1 cellular context compared by ENCODE assay signal in the genomic region with DNA sequence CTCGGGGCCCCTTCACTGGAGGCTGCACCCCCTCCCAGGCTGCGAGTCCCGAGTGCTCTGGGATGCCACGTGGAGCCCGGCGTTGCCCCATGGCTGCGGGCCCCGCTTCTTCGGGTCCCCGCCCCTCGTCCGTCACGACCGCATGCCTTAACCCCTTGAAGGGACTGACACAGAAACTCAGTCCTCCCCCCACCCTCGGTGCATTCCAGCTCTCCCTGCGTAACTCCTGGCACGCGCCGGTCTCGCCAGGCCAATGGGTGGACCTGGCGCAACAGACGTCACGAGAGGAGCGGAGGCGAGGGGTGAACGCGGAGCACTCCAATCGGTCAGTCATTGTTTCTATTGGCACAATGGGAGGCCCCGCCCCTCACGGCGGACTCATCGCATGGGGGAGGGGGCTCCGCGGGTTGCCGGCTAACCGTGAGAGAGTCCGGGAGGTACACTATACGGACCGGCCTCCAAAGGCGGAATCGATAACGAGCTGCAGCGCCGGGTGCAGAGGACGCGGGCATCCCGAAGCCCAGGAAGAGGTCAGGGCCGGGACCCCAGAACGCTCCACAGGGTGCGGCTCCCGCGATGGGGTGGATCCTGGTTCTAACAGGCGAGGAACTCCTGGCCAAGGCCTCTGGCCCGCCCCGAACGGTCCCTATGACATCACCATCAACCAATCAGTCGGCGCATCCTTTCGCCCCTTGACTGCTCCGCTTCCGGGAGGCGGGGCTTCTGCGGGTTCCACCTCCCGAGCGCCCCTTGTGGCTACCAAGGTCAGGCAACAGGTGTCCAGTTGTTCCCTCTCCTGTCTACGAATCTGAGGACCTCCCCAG.
A peak's percentile ranks its signal among the peaks of the same experiment; 100 is the strongest.
TF ChIP-seq lines count a peak whose summit lies in the region.

No MANE protein-coding gene starts in this region.

TF ChIP-seq in HEK293, 187 proteins besides CTCF, POLR2A, EP300 and RAD21 (continued from another document and continues in another):
- TF ChIP-seq, protein P1, sequence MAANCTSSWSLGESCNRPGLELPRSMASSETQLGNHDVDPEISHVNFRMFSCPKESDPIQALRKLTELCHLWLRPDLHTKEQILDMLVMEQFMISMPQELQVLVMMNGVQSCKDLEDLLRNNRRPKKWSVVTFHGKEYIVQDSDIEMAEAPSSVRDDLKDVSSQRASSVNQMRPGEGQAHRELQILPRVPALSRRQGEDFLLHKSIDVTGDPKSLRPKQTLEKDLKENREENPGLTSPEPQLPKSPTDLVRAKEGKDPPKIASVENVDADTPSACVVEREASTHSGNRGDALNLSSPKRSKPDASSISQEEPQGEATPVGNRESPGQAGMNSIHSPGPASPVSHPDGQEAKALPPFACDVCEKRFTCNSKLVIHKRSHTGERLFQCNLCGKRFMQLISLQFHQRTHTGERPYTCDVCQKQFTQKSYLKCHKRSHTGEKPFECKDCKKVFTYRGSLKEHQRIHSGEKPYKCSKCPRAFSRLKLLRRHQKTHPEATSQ (tag by site-specific recombination; IDR thresholded peaks at IDR 0.05), result no peak
- TF ChIP-seq ZNF211 (tag by site-specific recombination; IDR thresholded peaks at IDR 0.05; ENCODE audit: low read depth) (no peak), YY2 (tag by site-specific recombination; IDR thresholded peaks at IDR 0.05) (no peak), MZF1 (tag by site-specific recombination; IDR thresholded peaks at IDR 0.05; ENCODE audit: borderline replicate concordance) (no peak), ZNF560 (tag by site-specific recombination; IDR thresholded peaks at IDR 0.05; ENCODE audit: borderline replicate concordance) (no peak), ZFHX2 (tag by site-specific recombination; conservative IDR thresholded peaks at IDR 0.05) (peak; percentile 53), ZNF664 (tag by site-specific recombination; IDR thresholded peaks at IDR 0.05) (no peak), ZNF544 (tag by site-specific recombination; IDR thresholded peaks at IDR 0.05) (no peak), SP7 (tag by site-specific recombination; IDR thresholded peaks at IDR 0.05) (0 out of 2 replicates have a peak, but pooled peaks have one; percentile 58), ZNF266 (tag by site-specific recombination; IDR thresholded peaks at IDR 0.05; ENCODE audit: low read depth) (no peak), ZNF658 (tag by site-specific recombination; IDR thresholded peaks at IDR 0.05) (no peak), SCRT1 (tag by site-specific recombination; IDR thresholded peaks at IDR 0.05; ENCODE audit: borderline replicate concordance) (peak; percentile 97), ZNF354C (tag by site-specific recombination; IDR thresholded peaks at IDR 0.05; ENCODE audit: borderline replicate concordance, low read depth) (no peak), ZNF830 (tag by site-specific recombination; IDR thresholded peaks at IDR 0.05; ENCODE audit: low read depth) (no peak), ZSCAN23 (tag by site-specific recombination; IDR thresholded peaks at IDR 0.05) (no peak), ZBTB21 (tag by site-specific recombination; IDR thresholded peaks at IDR 0.05) (peak; percentile 74; the same call in 1 of the 2 replicates), GLIS1 (tag by site-specific recombination; IDR thresholded peaks at IDR 0.05) (peak; percentile 93), HOXC10 (CRISPR knock-in tag; IDR thresholded peaks at IDR 0.05) (no peak), ZNF433 (tag by site-specific recombination; IDR thresholded peaks at IDR 0.05; ENCODE audit: low read depth) (no peak), ZNF146 (tag by site-specific recombination; IDR thresholded peaks at IDR 0.05) (no peak), MEIS1 (CRISPR knock-in tag; IDR thresholded peaks at IDR 0.05; ENCODE audit: borderline replicate concordance) (no peak), BCL11A (tag by site-specific recombination; IDR thresholded peaks at IDR 0.05; ENCODE audit: low read depth) (peak; percentile 97), ZNF707 (tag by site-specific recombination; IDR thresholded peaks at IDR 0.05) (no peak), GLI2 (tag by site-specific recombination; IDR thresholded peaks at IDR 0.05; ENCODE audit: borderline replicate concordance, low read depth) (no peak), ZNF274 (IDR thresholded peaks at IDR 0.05; ENCODE audit: low read length) (no peak), ZNF274 (tag by site-specific recombination; IDR thresholded peaks at IDR 0.05; ENCODE audit: borderline replicate concordance) (no peak), SCRT2 (tag by site-specific recombination; IDR thresholded peaks at IDR 0.05) (peak; percentile 100), ZFP3 (tag by site-specific recombination; IDR thresholded peaks at IDR 0.05; ENCODE audit: low read depth) (no peak), MYNN (tag by site-specific recombination; IDR thresholded peaks at IDR 0.05; ENCODE audit: borderline replicate concordance) (no peak), WT1 (tag by site-specific recombination; IDR thresholded peaks at IDR 0.05) (peak; percentile 73), ZNF521 (tag by site-specific recombination; IDR thresholded peaks at IDR 0.05) (no peak), KLF8 (tag by site-specific recombination; IDR thresholded peaks at IDR 0.05) (peak; percentile 57), ZNF549 (tag by site-specific recombination; IDR thresholded peaks at IDR 0.05) (no peak), ZNF2 (tag by site-specific recombination; IDR thresholded peaks at IDR 0.05) (no peak), SP2 (tag by site-specific recombination; IDR thresholded peaks at IDR 0.05) (peak; percentile 86), ZNF792 (tag by site-specific recombination; IDR thresholded peaks at IDR 0.05) (no peak), PRDM1 (tag by site-specific recombination; IDR thresholded peaks at IDR 0.05) (no peak), GLIS2 (tag by site-specific recombination; IDR thresholded peaks at IDR 0.05) (peak; percentile 99), ZNF391 (tag by site-specific recombination; IDR thresholded peaks at IDR 0.05; ENCODE audit: borderline replicate concordance, low read depth) (peak; percentile 14; the same call in 1 of the 2 replicates), ZNF214 (tag by site-specific recombination; IDR thresholded peaks at IDR 0.05; ENCODE audit: borderline replicate concordance) (no peak)
- TF ChIP-seq, protein P2, sequence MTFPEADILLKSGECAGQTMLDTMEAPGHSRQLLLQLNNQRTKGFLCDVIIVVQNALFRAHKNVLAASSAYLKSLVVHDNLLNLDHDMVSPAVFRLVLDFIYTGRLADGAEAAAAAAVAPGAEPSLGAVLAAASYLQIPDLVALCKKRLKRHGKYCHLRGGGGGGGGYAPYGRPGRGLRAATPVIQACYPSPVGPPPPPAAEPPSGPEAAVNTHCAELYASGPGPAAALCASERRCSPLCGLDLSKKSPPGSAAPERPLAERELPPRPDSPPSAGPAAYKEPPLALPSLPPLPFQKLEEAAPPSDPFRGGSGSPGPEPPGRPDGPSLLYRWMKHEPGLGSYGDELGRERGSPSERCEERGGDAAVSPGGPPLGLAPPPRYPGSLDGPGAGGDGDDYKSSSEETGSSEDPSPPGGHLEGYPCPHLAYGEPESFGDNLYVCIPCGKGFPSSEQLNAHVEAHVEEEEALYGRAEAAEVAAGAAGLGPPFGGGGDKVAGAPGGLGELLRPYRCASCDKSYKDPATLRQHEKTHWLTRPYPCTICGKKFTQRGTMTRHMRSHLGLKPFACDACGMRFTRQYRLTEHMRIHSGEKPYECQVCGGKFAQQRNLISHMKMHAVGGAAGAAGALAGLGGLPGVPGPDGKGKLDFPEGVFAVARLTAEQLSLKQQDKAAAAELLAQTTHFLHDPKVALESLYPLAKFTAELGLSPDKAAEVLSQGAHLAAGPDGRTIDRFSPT (tag by site-specific recombination; IDR thresholded peaks at IDR 0.05), result peak; percentile 71
- TF ChIP-seq, protein P3, sequence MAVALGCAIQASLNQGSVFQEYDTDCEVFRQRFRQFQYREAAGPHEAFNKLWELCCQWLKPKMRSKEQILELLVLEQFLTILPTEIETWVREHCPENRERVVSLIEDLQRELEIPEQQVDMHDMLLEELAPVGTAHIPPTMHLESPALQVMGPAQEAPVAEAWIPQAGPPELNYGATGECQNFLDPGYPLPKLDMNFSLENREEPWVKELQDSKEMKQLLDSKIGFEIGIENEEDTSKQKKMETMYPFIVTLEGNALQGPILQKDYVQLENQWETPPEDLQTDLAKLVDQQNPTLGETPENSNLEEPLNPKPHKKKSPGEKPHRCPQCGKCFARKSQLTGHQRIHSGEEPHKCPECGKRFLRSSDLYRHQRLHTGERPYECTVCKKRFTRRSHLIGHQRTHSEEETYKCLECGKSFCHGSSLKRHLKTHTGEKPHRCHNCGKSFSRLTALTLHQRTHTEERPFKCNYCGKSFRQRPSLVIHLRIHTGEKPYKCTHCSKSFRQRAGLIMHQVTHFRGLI (tag by site-specific recombination; IDR thresholded peaks at IDR 0.05), result no peak
- TF ChIP-seq, protein P4, sequence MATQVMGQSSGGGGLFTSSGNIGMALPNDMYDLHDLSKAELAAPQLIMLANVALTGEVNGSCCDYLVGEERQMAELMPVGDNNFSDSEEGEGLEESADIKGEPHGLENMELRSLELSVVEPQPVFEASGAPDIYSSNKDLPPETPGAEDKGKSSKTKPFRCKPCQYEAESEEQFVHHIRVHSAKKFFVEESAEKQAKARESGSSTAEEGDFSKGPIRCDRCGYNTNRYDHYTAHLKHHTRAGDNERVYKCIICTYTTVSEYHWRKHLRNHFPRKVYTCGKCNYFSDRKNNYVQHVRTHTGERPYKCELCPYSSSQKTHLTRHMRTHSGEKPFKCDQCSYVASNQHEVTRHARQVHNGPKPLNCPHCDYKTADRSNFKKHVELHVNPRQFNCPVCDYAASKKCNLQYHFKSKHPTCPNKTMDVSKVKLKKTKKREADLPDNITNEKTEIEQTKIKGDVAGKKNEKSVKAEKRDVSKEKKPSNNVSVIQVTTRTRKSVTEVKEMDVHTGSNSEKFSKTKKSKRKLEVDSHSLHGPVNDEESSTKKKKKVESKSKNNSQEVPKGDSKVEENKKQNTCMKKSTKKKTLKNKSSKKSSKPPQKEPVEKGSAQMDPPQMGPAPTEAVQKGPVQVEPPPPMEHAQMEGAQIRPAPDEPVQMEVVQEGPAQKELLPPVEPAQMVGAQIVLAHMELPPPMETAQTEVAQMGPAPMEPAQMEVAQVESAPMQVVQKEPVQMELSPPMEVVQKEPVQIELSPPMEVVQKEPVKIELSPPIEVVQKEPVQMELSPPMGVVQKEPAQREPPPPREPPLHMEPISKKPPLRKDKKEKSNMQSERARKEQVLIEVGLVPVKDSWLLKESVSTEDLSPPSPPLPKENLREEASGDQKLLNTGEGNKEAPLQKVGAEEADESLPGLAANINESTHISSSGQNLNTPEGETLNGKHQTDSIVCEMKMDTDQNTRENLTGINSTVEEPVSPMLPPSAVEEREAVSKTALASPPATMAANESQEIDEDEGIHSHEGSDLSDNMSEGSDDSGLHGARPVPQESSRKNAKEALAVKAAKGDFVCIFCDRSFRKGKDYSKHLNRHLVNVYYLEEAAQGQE (tag by site-specific recombination; IDR thresholded peaks at IDR 0.05), result no peak
- TF ChIP-seq, protein P5, sequence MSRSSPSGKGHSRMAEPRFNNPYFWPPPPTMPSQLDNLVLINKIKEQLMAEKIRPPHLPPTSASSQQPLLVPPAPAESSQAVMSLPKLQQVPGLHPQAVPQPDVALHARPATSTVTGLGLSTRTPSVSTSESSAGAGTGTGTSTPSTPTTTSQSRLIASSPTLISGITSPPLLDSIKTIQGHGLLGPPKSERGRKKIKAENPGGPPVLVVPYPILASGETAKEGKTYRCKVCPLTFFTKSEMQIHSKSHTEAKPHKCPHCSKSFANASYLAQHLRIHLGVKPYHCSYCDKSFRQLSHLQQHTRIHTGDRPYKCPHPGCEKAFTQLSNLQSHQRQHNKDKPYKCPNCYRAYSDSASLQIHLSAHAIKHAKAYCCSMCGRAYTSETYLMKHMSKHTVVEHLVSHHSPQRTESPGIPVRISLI (tag by site-specific recombination; IDR thresholded peaks at IDR 0.05), result no peak
- TF ChIP-seq, protein P6, sequence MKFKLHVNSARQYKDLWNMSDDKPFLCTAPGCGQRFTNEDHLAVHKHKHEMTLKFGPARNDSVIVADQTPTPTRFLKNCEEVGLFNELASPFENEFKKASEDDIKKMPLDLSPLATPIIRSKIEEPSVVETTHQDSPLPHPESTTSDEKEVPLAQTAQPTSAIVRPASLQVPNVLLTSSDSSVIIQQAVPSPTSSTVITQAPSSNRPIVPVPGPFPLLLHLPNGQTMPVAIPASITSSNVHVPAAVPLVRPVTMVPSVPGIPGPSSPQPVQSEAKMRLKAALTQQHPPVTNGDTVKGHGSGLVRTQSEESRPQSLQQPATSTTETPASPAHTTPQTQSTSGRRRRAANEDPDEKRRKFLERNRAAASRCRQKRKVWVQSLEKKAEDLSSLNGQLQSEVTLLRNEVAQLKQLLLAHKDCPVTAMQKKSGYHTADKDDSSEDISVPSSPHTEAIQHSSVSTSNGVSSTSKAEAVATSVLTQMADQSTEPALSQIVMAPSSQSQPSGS (tag by site-specific recombination; IDR thresholded peaks at IDR 0.05; ENCODE audit: low read depth), result peak; percentile 97
- TF ChIP-seq, protein P7, sequence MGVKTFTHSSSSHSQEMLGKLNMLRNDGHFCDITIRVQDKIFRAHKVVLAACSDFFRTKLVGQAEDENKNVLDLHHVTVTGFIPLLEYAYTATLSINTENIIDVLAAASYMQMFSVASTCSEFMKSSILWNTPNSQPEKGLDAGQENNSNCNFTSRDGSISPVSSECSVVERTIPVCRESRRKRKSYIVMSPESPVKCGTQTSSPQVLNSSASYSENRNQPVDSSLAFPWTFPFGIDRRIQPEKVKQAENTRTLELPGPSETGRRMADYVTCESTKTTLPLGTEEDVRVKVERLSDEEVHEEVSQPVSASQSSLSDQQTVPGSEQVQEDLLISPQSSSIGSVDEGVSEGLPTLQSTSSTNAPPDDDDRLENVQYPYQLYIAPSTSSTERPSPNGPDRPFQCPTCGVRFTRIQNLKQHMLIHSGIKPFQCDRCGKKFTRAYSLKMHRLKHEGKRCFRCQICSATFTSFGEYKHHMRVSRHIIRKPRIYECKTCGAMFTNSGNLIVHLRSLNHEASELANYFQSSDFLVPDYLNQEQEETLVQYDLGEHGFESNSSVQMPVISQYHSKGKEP (tag by site-specific recombination; IDR thresholded peaks at IDR 0.05), result peak; percentile 57; the same call in 1 of the 2 replicates
- TF ChIP-seq, protein P8, sequence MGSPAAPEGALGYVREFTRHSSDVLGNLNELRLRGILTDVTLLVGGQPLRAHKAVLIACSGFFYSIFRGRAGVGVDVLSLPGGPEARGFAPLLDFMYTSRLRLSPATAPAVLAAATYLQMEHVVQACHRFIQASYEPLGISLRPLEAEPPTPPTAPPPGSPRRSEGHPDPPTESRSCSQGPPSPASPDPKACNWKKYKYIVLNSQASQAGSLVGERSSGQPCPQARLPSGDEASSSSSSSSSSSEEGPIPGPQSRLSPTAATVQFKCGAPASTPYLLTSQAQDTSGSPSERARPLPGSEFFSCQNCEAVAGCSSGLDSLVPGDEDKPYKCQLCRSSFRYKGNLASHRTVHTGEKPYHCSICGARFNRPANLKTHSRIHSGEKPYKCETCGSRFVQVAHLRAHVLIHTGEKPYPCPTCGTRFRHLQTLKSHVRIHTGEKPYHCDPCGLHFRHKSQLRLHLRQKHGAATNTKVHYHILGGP (tag by site-specific recombination; IDR thresholded peaks at IDR 0.05), result no peak
- TF ChIP-seq, protein P9, sequence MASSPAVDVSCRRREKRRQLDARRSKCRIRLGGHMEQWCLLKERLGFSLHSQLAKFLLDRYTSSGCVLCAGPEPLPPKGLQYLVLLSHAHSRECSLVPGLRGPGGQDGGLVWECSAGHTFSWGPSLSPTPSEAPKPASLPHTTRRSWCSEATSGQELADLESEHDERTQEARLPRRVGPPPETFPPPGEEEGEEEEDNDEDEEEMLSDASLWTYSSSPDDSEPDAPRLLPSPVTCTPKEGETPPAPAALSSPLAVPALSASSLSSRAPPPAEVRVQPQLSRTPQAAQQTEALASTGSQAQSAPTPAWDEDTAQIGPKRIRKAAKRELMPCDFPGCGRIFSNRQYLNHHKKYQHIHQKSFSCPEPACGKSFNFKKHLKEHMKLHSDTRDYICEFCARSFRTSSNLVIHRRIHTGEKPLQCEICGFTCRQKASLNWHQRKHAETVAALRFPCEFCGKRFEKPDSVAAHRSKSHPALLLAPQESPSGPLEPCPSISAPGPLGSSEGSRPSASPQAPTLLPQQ (tag by site-specific recombination; IDR thresholded peaks at IDR 0.05), result peak; percentile 99
